In genomic region chr6:75291331-75291730, GRCh38 we compare ENCODE assay signal across 29 cellular contexts. TPM values are rescaled to one million over a fixed set of nuclear protein-coding genes. Genes with fewer than 3 reads are reported as not detected.
DNase-seq lines count a peak whose midpoint lies in the region; ATAC-seq and TF ChIP-seq lines count a peak whose summit lies in the region.
"Had no signal": no experiment of that assay in that cellular context is flagged by ENCODE, and none has a peak within 500 bp of the region (broad histone marks: within the 10 kb centered on the region; RNA-seq: fewer than 3 reads in every experiment).

No MANE protein-coding gene starts in this region.

- H3K9me3 ChIP-seq in cardiac muscle cell (ENCODE audit: low read depth) (no peaks in the 10 kb centered on the region), trophoblast cell (ENCODE audit: insufficient read depth, low read depth, low read length) (no peaks in the 10 kb centered on the region), upper lobe of right lung (no peaks in the 10 kb centered on the region)
- H3K9me3 ChIP-seq: A549, sigmoid colon, stomach had no signal

- H3K4me1 Mint-ChIP-seq in activated CD8-positive, alpha-beta memory T cell treated with anti-CD3 and anti-CD28 coated beads, Interleukin-2, amount 10 ng/mL, durations not matched to agents 7 days and 5 days: peaks cover 30% of the 10 kb centered on the region

- H3K4me2 ChIP-seq in trophoblast cell (ENCODE audit: low read length): peak overlapping the region; percentile 26
- H3K4me2 ChIP-seq: A549, hepatocyte had no signal

- H3K14ac ChIP-seq in trophoblast cell (ENCODE audit: low read length): no peak overlapping the region

- no peak overlapping the region for H2AFZ ChIP-seq in trophoblast cell (ENCODE audit: insufficient read depth, low read length, poor library complexity)
- H2AFZ ChIP-seq: hepatocyte had no signal

- no peaks in the 10 kb centered on the region for H3K4me1 ChIP-seq in cardiac muscle cell (ENCODE audit: low read depth)
- H3K4me1 ChIP-seq in trophoblast cell (ENCODE audit: control insufficient read depth in 1 of 2, insufficient read depth in 2 of 2, low read length in 2 of 2): peaks cover 4 to 12% of the 10 kb centered on the region in 2 experiments
- H3K4me1 ChIP-seq in upper lobe of right lung: no peaks in the 10 kb centered on the region

- no peak for DNase-seq in cardiac muscle cell (ENCODE audit: low read depth in 1 of 2, low spot score in 1 of 2)
- no peak for DNase-seq in Right ventricle myocardium inferior (ENCODE audit: missing footprints)
- DNase-seq in caudate nucleus (lab: John Stamatoyannopoulos, UW): peak in 3 of 61 donors; percentile 2 to 15 (median 3)
- no peak for DNase-seq in trophoblast cell
- no peak for DNase-seq in NCI-H226
- no peak for DNase-seq in upper lobe of right lung
- no peak for DNase-seq in activated CD8-positive, alpha-beta memory T cell treated with anti-CD3 and anti-CD28 coated beads, Interleukin-2, amount 10 ng/mL, durations not matched to agents 7 days and 5 days
- DNase-seq: activated B cell treated with CpG ODN at 0.5 μM for 24 hours; activated CD4-positive, alpha-beta T cell treated with anti-CD3 and anti-CD28 coated beads, Interleukin-2, amount 50 U/mL, for 4 hours; activated CD8-positive, alpha-beta memory T cell treated with anti-CD3 and anti-CD28 coated beads, Interleukin-2, amount 50 U/mL, for 4 hours; CD8-positive, alpha-beta memory T cell; DMS153; effector CD8-positive, alpha-beta T cell; foreskin keratinocyte; GOT3; left colon; mesendoderm; naive B cell; NCI-H1048; NCI-H187; NCI-H69; sigmoid colon; stomach; T-helper 17 cell had no signal

- H2BK120ac ChIP-seq in trophoblast cell (ENCODE audit: insufficient read depth, low read length, poor library complexity): no peak overlapping the region

- CTCF ChIA-PET in activated CD8-positive, alpha-beta memory T cell treated with anti-CD3 and anti-CD28 coated beads, Interleukin-2, amount 10 ng/mL, durations not matched to agents 7 days and 5 days (lab: Charles Lee): no interaction called here

- H3K4me3 ChIP-seq in cardiac muscle cell: no peak overlapping the region
- no peak overlapping the region for H3K4me3 ChIP-seq in trophoblast cell (ENCODE audit: low read depth, low read length)
- no peak overlapping the region for H3K4me3 ChIP-seq in upper lobe of right lung
- H3K4me3 ChIP-seq: A549, hepatocyte, sigmoid colon, SK-N-MC, stomach had no signal

- H3K27ac Mint-ChIP-seq in activated CD8-positive, alpha-beta memory T cell treated with anti-CD3 and anti-CD28 coated beads, Interleukin-2, amount 10 ng/mL, durations not matched to agents 7 days and 5 days: no peak overlapping the region
- H3K27ac Mint-ChIP-seq: activated B cell treated with CpG ODN at 0.5 μM for 24 hours; activated naive CD4-positive, alpha-beta T cell treated with anti-CD3 and anti-CD28 coated beads, Interleukin-2, amount 50 U/mL, for 24 hours; CD8-positive, alpha-beta memory T cell; naive B cell; T-helper 17 cell had no signal

- peaks cover 1% of the 10 kb centered on the region for H3K79me2 ChIP-seq in trophoblast cell (ENCODE audit: control insufficient read depth, insufficient read depth, low read length, poor library complexity)

- TF ChIP-seq CTCF in cardiac muscle cell (IDR thresholded peaks at IDR 0.05; ENCODE audit: low read depth, low read length): no peak
- TF ChIP-seq CTCF in upper lobe of right lung (IDR thresholded peaks at IDR 0.05): no peak

- no peak overlapping the region for H3K4me3 Mint-ChIP-seq in activated CD8-positive, alpha-beta memory T cell treated with anti-CD3 and anti-CD28 coated beads, Interleukin-2, amount 10 ng/mL, durations not matched to agents 7 days and 5 days
- H3K4me3 Mint-ChIP-seq: activated B cell treated with CpG ODN at 0.5 μM for 24 hours; activated naive CD4-positive, alpha-beta T cell treated with anti-CD3 and anti-CD28 coated beads, Interleukin-2, amount 50 U/mL, for 24 hours; CD8-positive, alpha-beta memory T cell; naive B cell; T-helper 17 cell had no signal

- no CpG with 5 or more reads among the region's 2 CpGs for WGBS in trophoblast cell (ENCODE audit: extremely low coverage, insufficient coverage, insufficient read length)

- H3K9me3 Mint-ChIP-seq in activated CD8-positive, alpha-beta memory T cell treated with anti-CD3 and anti-CD28 coated beads, Interleukin-2, amount 10 ng/mL, durations not matched to agents 7 days and 5 days (ENCODE audit: low read depth): no peaks in the 10 kb centered on the region
- H3K9me3 Mint-ChIP-seq: activated B cell treated with CpG ODN at 0.5 μM for 24 hours; activated naive CD4-positive, alpha-beta T cell treated with anti-CD3 and anti-CD28 coated beads, Interleukin-2, amount 50 U/mL, for 24 hours; CD8-positive, alpha-beta memory T cell; naive B cell had no signal

- no peak overlapping the region for H4K91ac ChIP-seq in trophoblast cell (ENCODE audit: low read depth, low read length)

- H4K8ac ChIP-seq in trophoblast cell (ENCODE audit: low read depth, low read length): no peak overlapping the region

- peaks cover 8% of the 10 kb centered on the region for H3K36me3 Mint-ChIP-seq in activated CD8-positive, alpha-beta memory T cell treated with anti-CD3 and anti-CD28 coated beads, Interleukin-2, amount 10 ng/mL, durations not matched to agents 7 days and 5 days

- peaks cover 5% of the 10 kb centered on the region for H3K79me1 ChIP-seq in trophoblast cell (ENCODE audit: low read length)

- H3K23ac ChIP-seq in trophoblast cell (ENCODE audit: low read length): no peak overlapping the region

- H2AK5ac ChIP-seq in trophoblast cell (ENCODE audit: low read length): no peak overlapping the region

- no peak overlapping the region for H3K4ac ChIP-seq in trophoblast cell (ENCODE audit: low read depth, low read length)

- intact Hi-C loops in Right ventricle myocardium inferior (cut with DNase I) (no loop called here), upper lobe of right lung (cut with DNase I) (loop anchor here (10.0 kb wide), 1 partner anchor 223 kb away; no protein-coding TSS in a partner anchor)

- H3K27me3 ChIP-seq in cardiac muscle cell (no peaks in the 10 kb centered on the region), trophoblast cell (ENCODE audit: insufficient read depth, low read length) (no peaks in the 10 kb centered on the region), upper lobe of right lung (no peaks in the 10 kb centered on the region)
- H3K27me3 ChIP-seq: foreskin keratinocyte, hepatocyte, sigmoid colon, stomach had no signal

- H2BK5ac ChIP-seq in trophoblast cell (ENCODE audit: low read depth, low read length, poor library complexity): peak overlapping the region; percentile 10

- H3K9ac ChIP-seq in trophoblast cell (ENCODE audit: low read length): no peak overlapping the region

- ATAC-seq in Right ventricle myocardium inferior (no peak), upper lobe of right lung (no peak), GM18520 (IDR thresholded peaks at IDR 0.05; ENCODE audit: unreplicated experiment) (no peak)
- no peak for ATAC-seq in activated CD8-positive, alpha-beta memory T cell treated with anti-CD3 and anti-CD28 coated beads, Interleukin-2, amount 10 ng/mL, durations not matched to agents 7 days and 5 days
- ATAC-seq: A549, foreskin keratinocyte, left colon, T-helper 17 cell had no signal

- H3K27me3 Mint-ChIP-seq in activated CD8-positive, alpha-beta memory T cell treated with anti-CD3 and anti-CD28 coated beads, Interleukin-2, amount 10 ng/mL, durations not matched to agents 7 days and 5 days: no peaks in the 10 kb centered on the region
- H3K27me3 Mint-ChIP-seq: activated B cell treated with CpG ODN at 0.5 μM for 24 hours; activated naive CD4-positive, alpha-beta T cell treated with anti-CD3 and anti-CD28 coated beads, Interleukin-2, amount 50 U/mL, for 24 hours; CD8-positive, alpha-beta memory T cell; naive B cell; T-helper 17 cell had no signal

- H3K27ac ChIP-seq in cardiac muscle cell (peak overlapping the region; percentile 5), caudate nucleus (ENCODE audit: low read depth, low read length) (peak overlapping the region; percentile 81), trophoblast cell (ENCODE audit: low read depth, low read length) (peak overlapping the region; percentile 31), upper lobe of right lung (no peak overlapping the region)
- H3K27ac ChIP-seq: A549, foreskin keratinocyte, hepatocyte, SK-N-MC had no signal

- H3K18ac ChIP-seq in trophoblast cell (ENCODE audit: low read length): no peak overlapping the region

- H3K36me3 ChIP-seq in cardiac muscle cell (peaks cover 10% of the 10 kb centered on the region), trophoblast cell (ENCODE audit: control insufficient read depth in 1 of 2, insufficient read depth in 2 of 2, low read length in 2 of 2) (no peaks in the 10 kb centered on the region), upper lobe of right lung (no peaks in the 10 kb centered on the region)
- H3K36me3 ChIP-seq: sigmoid colon had no signal

- H2BK12ac ChIP-seq in trophoblast cell (ENCODE audit: low read length): no peak overlapping the region

- no peak overlapping the region for H4K12ac ChIP-seq in trophoblast cell (ENCODE audit: low read depth, low read length)

RNA-seq across cellular contexts. Expression of gene TMEM30A, which starts 6.7 kb away (rescaled TPM):
- total RNA-seq in cardiac muscle cell (25.3 and 30.0 TPM in 2 replicates), Right ventricle myocardium inferior (45.2 TPM), upper lobe of right lung (183 TPM)
- polyA plus RNA-seq in cardiac muscle cell: 33.5 and 45.5 TPM in 2 replicates
- 84.0 and 85.1 TPM in 2 replicates for polyA plus RNA-seq in trophoblast cell (2013)
- 10 to 100 TPM; 39.9 to 54.4 TPM for total RNA-seq in activated CD8-positive, alpha-beta memory T cell treated with anti-CD3 and anti-CD28 coated beads, Interleukin-2, amount 10 ng/mL, durations not matched to agents 7 days and 5 days

RNA-seq across cellular contexts. Expression of gene COX7A2, which starts 47.7 kb away (rescaled TPM):
- 184 and 768 TPM in 2 replicates for total RNA-seq in cardiac muscle cell
- polyA plus RNA-seq in cardiac muscle cell: 984 and 1,135 TPM in 2 replicates
- total RNA-seq in Right ventricle myocardium inferior: 969 TPM
- polyA plus RNA-seq in trophoblast cell (2013): 835 and 927 TPM in 2 replicates
- 240 TPM for total RNA-seq in upper lobe of right lung
- total RNA-seq in activated CD8-positive, alpha-beta memory T cell treated with anti-CD3 and anti-CD28 coated beads, Interleukin-2, amount 10 ng/mL, durations not matched to agents 7 days and 5 days: 100 to 1,000 TPM; 377 to 456 TPM
